ENCODE assay signal across 33 cellular contexts in genomic region chr1:98555814-98556213, GRCh38.
"Had no signal": no experiment of that assay in that cellular context is flagged by ENCODE, and none has a peak within 500 bp of the region (broad histone marks: within the 10 kb centered on the region; RNA-seq: fewer than 3 reads in every experiment).

No MANE protein-coding gene starts in this region.

- H3K36me3 ChIP-seq: adrenal gland, brain microvascular endothelial cell, breast epithelium had no signal

- H3K27ac ChIP-seq: adrenal gland, body of pancreas, brain microvascular endothelial cell, breast epithelium, VCaP had no signal

- H3K9me3 ChIP-seq: adrenal gland, body of pancreas, breast epithelium had no signal

- H3K4me1 Mint-ChIP-seq: activated B cell treated with CpG ODN at 0.5 μM for 24 hours; activated CD4-positive, alpha-beta T cell treated with anti-CD3 and anti-CD28 coated beads, Interleukin-2, amount 10 ng/mL, durations not matched to agents 24 days and 14 days; activated naive CD8-positive, alpha-beta T cell treated with anti-CD3 and anti-CD28 coated beads for 36 hours; activated T-helper 17 cell treated with anti-CD3 and anti-CD28 coated beads, Interleukin-2, amount 50 U/mL, for 72 hours had no signal

- H3K9me3 Mint-ChIP-seq: activated CD4-positive, alpha-beta memory T cell treated with anti-CD3 and anti-CD28 coated beads for 36 hours; activated CD4-positive, alpha-beta T cell treated with anti-CD3 and anti-CD28 coated beads, Interleukin-2, amount 10 ng/mL, durations not matched to agents 24 days and 14 days; activated CD8-positive, alpha-beta T cell treated with anti-CD3 and anti-CD28 coated beads for 36 hours; activated T-helper 17 cell treated with anti-CD3 and anti-CD28 coated beads, Interleukin-2, amount 50 U/mL, for 72 hours; T-helper 2 cell treated with Interferon-gamma antibody and Interleukin-4, amounts not matched to agents 5 μg/mL and 100 μg/mL, for 36 hours had no signal

- H3K4me3 ChIP-seq: adrenal gland, body of pancreas, breast epithelium had no signal

- DNase-seq: activated B cell treated with CpG ODN at 0.5 μM for 24 hours; activated CD4-positive, alpha-beta memory T cell treated with anti-CD3 and anti-CD28 coated beads for 36 hours; activated CD4-positive, alpha-beta T cell treated with anti-CD3 and anti-CD28 coated beads for 4 hours; activated CD4-positive, alpha-beta T cell treated with anti-CD3 and anti-CD28 coated beads, Interleukin-2, amount 10 ng/mL, durations not matched to agents 24 days and 14 days; activated CD4-positive, alpha-beta T cell treated with anti-CD3 and anti-CD28 coated beads, Interleukin-2, amount 50 U/mL, for 1 hour; activated CD4-positive, alpha-beta T cell treated with anti-CD3 and anti-CD28 coated beads, Interleukin-2, amount 50 U/mL, for 4 hours; activated CD4-positive, CD25-positive, alpha-beta regulatory T cell treated with anti-CD3 and anti-CD28 coated beads, Interleukin-2, amount 50 U/mL, for 72 hours; activated CD8-positive, alpha-beta memory T cell treated with anti-CD3 and anti-CD28 coated beads, Interleukin-2, amount 50 U/mL, for 4 hours; activated CD8-positive, alpha-beta T cell treated with anti-CD3 and anti-CD28 coated beads for 36 hours; activated effector memory CD4-positive, alpha-beta T cell treated with anti-CD3 and anti-CD28 coated beads, Interleukin-2, amount 50 U/mL, for 16 hours; activated gamma-delta T cell treated with Interleukin-2 at 50 U/mL for 16 hours; activated naive CD4-positive, alpha-beta T cell; activated naive CD4-positive, alpha-beta T cell treated with anti-CD3 and anti-CD28 coated beads for 36 hours; activated naive CD4-positive, alpha-beta T cell treated with anti-CD3 and anti-CD28 coated beads, Interleukin-2, amount 50 U/mL, for 16 hours; activated naive CD8-positive, alpha-beta T cell treated with anti-CD3 and anti-CD28 coated beads for 36 hours; activated T-cell treated with anti-CD3 and anti-CD28 coated beads for 4 hours; activated T-cell treated with anti-CD3 and anti-CD28 coated beads, Interleukin-2, amount 50 U/mL, for 1 hour; activated T-cell treated with anti-CD3 and anti-CD28 coated beads, Interleukin-2, amount 50 U/mL, for 4 hours; activated T-cell treated with anti-CD3 and anti-CD28 coated beads, Interleukin-2, amount 50 U/mL, for 72 hours; adrenal gland; amniotic stem cell; aorta; body of pancreas; brain microvascular endothelial cell; central memory CD4-positive, alpha-beta T cell; T-helper 9 cell had no signal

- FAIRE-seq: TTC549 had no signal

- H3K4me1 ChIP-seq: adrenal gland, body of pancreas, breast epithelium had no signal

- H3K36me3 Mint-ChIP-seq: activated CD4-positive, alpha-beta memory T cell treated with anti-CD3 and anti-CD28 coated beads for 36 hours; activated naive CD4-positive, alpha-beta T cell treated with anti-CD3 and anti-CD28 coated beads, Interleukin-2, amount 50 U/mL, for 72 hours; activated naive CD8-positive, alpha-beta T cell treated with anti-CD3 and anti-CD28 coated beads for 36 hours had no signal

- H3K27ac Mint-ChIP-seq: activated B cell treated with CpG ODN at 0.5 μM for 24 hours; activated CD4-positive, alpha-beta memory T cell treated with anti-CD3 and anti-CD28 coated beads for 36 hours; activated CD4-positive, alpha-beta T cell treated with anti-CD3 and anti-CD28 coated beads, Interleukin-2, amount 10 ng/mL, durations not matched to agents 24 days and 14 days; activated CD8-positive, alpha-beta T cell treated with anti-CD3 and anti-CD28 coated beads for 36 hours; activated naive CD4-positive, alpha-beta T cell treated with anti-CD3 and anti-CD28 coated beads for 36 hours; activated naive CD4-positive, alpha-beta T cell treated with anti-CD3 and anti-CD28 coated beads, Interleukin-2, amount 50 U/mL, for 72 hours; activated naive CD8-positive, alpha-beta T cell treated with anti-CD3 and anti-CD28 coated beads for 36 hours; activated T-cell treated with anti-CD3 and anti-CD28 coated beads, Interleukin-2, amount 50 U/mL, for 72 hours; activated T-helper 1 cell treated with anti-CD3 and anti-CD28 coated beads, Interleukin-12 subunit alpha, Interleukin-12 subunit beta, Interleukin-2, Interleukin-4 antibody, amounts not matched to agents 30 ng/mL and 10 ng/mL and 1 ng/mL, durations not matched to agents 14 hours and 24 hours and 36 hours; activated T-helper 17 cell treated with anti-CD3 and anti-CD28 coated beads, Interleukin-2, amount 50 U/mL, for 72 hours; T-helper 2 cell treated with Interferon-gamma antibody and Interleukin-4, amounts not matched to agents 5 μg/mL and 100 μg/mL, for 36 hours had no signal

- H3K4me3 Mint-ChIP-seq: activated B cell treated with CpG ODN at 0.5 μM for 24 hours; activated CD4-positive, alpha-beta memory T cell treated with anti-CD3 and anti-CD28 coated beads for 36 hours; activated CD4-positive, alpha-beta T cell treated with anti-CD3 and anti-CD28 coated beads, Interleukin-2, amount 10 ng/mL, durations not matched to agents 24 days and 14 days; activated CD8-positive, alpha-beta T cell treated with anti-CD3 and anti-CD28 coated beads for 36 hours; activated naive CD4-positive, alpha-beta T cell treated with anti-CD3 and anti-CD28 coated beads for 36 hours; activated naive CD8-positive, alpha-beta T cell treated with anti-CD3 and anti-CD28 coated beads for 36 hours; activated T-cell treated with anti-CD3 and anti-CD28 coated beads, Interleukin-2, amount 50 U/mL, for 4 hours; activated T-cell treated with anti-CD3 and anti-CD28 coated beads, Interleukin-2, amount 50 U/mL, for 72 hours; activated T-helper 1 cell treated with anti-CD3 and anti-CD28 coated beads, Interleukin-12 subunit alpha, Interleukin-12 subunit beta, Interleukin-2, Interleukin-4 antibody, amounts not matched to agents 30 ng/mL and 10 ng/mL and 1 ng/mL, durations not matched to agents 14 hours and 24 hours and 36 hours; activated T-helper 17 cell treated with anti-CD3 and anti-CD28 coated beads, Interleukin-2, amount 50 U/mL, for 72 hours; T-helper 2 cell treated with Interferon-gamma antibody and Interleukin-4, amounts not matched to agents 5 μg/mL and 100 μg/mL, for 36 hours had no signal

- H3K27me3 ChIP-seq: adrenal gland, body of pancreas, brain microvascular endothelial cell, breast epithelium had no signal

- H3K27me3 Mint-ChIP-seq: activated B cell treated with CpG ODN at 0.5 μM for 24 hours; activated CD4-positive, alpha-beta memory T cell treated with anti-CD3 and anti-CD28 coated beads for 36 hours; activated CD4-positive, alpha-beta T cell treated with anti-CD3 and anti-CD28 coated beads, Interleukin-2, amount 10 ng/mL, durations not matched to agents 24 days and 14 days; activated CD8-positive, alpha-beta T cell treated with anti-CD3 and anti-CD28 coated beads for 36 hours; activated naive CD8-positive, alpha-beta T cell treated with anti-CD3 and anti-CD28 coated beads for 36 hours; activated T-helper 17 cell treated with anti-CD3 and anti-CD28 coated beads, Interleukin-2, amount 50 U/mL, for 72 hours had no signal

- ATAC-seq: activated CD8-positive, alpha-beta T cell treated with anti-CD3 and anti-CD28 coated beads for 36 hours; activated naive CD4-positive, alpha-beta T cell treated with anti-CD3 and anti-CD28 coated beads, Interleukin-2, amount 50 U/mL, for 72 hours; activated T-cell treated with anti-CD3 and anti-CD28 coated beads, Interleukin-2, amount 50 U/mL, for 4 hours; activated T-cell treated with anti-CD3 and anti-CD28 coated beads, Interleukin-2, amount 50 U/mL, for 72 hours; activated T-helper 17 cell treated with anti-CD3 and anti-CD28 coated beads, Interleukin-2, amount 50 U/mL, for 72 hours; body of pancreas had no signal
